1 cellular context compared by ENCODE assay signal in the genomic region with DNA sequence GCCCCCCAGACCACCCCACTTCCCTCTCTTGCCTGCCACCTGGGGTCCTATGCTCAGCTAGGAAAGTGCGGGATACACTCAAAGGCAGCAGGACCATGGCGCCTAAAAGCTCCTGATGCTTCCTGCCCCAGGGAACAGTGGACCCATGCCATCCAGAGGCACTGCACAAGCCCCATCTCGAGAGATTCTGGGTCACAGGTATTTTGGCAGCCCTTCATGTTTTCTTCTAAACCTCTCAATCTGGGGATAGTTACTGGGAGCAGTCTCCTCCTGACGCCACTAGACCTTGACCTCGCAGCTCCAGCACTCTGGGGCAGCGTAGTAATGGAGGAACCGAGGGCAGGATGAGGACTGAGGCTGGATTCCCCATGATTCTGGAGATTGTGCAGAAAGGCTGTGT.
TF ChIP-seq lines count a peak whose summit lies in the region.

No MANE protein-coding gene starts in this region.

TF ChIP-seq in SK-N-SH, 30 proteins besides CTCF, POLR2A, EP300 and RAD21:
- TF ChIP-seq, protein P1, sequence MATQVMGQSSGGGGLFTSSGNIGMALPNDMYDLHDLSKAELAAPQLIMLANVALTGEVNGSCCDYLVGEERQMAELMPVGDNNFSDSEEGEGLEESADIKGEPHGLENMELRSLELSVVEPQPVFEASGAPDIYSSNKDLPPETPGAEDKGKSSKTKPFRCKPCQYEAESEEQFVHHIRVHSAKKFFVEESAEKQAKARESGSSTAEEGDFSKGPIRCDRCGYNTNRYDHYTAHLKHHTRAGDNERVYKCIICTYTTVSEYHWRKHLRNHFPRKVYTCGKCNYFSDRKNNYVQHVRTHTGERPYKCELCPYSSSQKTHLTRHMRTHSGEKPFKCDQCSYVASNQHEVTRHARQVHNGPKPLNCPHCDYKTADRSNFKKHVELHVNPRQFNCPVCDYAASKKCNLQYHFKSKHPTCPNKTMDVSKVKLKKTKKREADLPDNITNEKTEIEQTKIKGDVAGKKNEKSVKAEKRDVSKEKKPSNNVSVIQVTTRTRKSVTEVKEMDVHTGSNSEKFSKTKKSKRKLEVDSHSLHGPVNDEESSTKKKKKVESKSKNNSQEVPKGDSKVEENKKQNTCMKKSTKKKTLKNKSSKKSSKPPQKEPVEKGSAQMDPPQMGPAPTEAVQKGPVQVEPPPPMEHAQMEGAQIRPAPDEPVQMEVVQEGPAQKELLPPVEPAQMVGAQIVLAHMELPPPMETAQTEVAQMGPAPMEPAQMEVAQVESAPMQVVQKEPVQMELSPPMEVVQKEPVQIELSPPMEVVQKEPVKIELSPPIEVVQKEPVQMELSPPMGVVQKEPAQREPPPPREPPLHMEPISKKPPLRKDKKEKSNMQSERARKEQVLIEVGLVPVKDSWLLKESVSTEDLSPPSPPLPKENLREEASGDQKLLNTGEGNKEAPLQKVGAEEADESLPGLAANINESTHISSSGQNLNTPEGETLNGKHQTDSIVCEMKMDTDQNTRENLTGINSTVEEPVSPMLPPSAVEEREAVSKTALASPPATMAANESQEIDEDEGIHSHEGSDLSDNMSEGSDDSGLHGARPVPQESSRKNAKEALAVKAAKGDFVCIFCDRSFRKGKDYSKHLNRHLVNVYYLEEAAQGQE (IDR thresholded peaks at IDR 0.05; ENCODE audit: low read depth, low read length): no peak
- no peak for TF ChIP-seq JUND (IDR thresholded peaks at IDR 0.05)
- TF ChIP-seq, protein P2, sequence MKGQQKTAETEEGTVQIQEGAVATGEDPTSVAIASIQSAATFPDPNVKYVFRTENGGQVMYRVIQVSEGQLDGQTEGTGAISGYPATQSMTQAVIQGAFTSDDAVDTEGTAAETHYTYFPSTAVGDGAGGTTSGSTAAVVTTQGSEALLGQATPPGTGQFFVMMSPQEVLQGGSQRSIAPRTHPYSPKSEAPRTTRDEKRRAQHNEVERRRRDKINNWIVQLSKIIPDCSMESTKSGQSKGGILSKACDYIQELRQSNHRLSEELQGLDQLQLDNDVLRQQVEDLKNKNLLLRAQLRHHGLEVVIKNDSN (IDR thresholded peaks at IDR 0.05; ENCODE audit: borderline replicate concordance, low read depth): no peak
- TF ChIP-seq ELF1 (IDR thresholded peaks at IDR 0.05): no peak
- TF ChIP-seq, protein P3, sequence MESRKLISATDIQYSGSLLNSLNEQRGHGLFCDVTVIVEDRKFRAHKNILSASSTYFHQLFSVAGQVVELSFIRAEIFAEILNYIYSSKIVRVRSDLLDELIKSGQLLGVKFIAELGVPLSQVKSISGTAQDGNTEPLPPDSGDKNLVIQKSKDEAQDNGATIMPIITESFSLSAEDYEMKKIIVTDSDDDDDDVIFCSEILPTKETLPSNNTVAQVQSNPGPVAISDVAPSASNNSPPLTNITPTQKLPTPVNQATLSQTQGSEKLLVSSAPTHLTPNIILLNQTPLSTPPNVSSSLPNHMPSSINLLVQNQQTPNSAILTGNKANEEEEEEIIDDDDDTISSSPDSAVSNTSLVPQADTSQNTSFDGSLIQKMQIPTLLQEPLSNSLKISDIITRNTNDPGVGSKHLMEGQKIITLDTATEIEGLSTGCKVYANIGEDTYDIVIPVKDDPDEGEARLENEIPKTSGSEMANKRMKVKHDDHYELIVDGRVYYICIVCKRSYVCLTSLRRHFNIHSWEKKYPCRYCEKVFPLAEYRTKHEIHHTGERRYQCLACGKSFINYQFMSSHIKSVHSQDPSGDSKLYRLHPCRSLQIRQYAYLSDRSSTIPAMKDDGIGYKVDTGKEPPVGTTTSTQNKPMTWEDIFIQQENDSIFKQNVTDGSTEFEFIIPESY (IDR thresholded peaks at IDR 0.05; ENCODE audit: borderline replicate concordance, low read depth): no peak
- no peak for TF ChIP-seq GABPA (IDR thresholded peaks at IDR 0.05; ENCODE audit: low read depth)
- TF ChIP-seq TCF12 (IDR thresholded peaks at IDR 0.05): no peak
- no peak for TF ChIP-seq CHD2 (IDR thresholded peaks at IDR 0.05; ENCODE audit: low read length, partially characterized antibody)
- no peak for TF ChIP-seq MEF2A (IDR thresholded peaks at IDR 0.05; ENCODE audit: borderline replicate concordance, low read depth)
- TF ChIP-seq FOXM1 (IDR thresholded peaks at IDR 0.05; ENCODE audit: low read depth): no peak
- TF ChIP-seq, protein P4, sequence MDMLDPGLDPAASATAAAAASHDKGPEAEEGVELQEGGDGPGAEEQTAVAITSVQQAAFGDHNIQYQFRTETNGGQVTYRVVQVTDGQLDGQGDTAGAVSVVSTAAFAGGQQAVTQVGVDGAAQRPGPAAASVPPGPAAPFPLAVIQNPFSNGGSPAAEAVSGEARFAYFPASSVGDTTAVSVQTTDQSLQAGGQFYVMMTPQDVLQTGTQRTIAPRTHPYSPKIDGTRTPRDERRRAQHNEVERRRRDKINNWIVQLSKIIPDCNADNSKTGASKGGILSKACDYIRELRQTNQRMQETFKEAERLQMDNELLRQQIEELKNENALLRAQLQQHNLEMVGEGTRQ (IDR thresholded peaks at IDR 0.05; ENCODE audit: borderline replicate concordance, low read depth, low read length): no peak
- TF ChIP-seq FOSL2 (IDR thresholded peaks at IDR 0.05; ENCODE audit: borderline replicate concordance, low read depth): no peak
- TF ChIP-seq, protein P5, sequence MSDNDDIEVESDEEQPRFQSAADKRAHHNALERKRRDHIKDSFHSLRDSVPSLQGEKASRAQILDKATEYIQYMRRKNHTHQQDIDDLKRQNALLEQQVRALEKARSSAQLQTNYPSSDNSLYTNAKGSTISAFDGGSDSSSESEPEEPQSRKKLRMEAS (IDR thresholded peaks at IDR 0.05; ENCODE audit: low read depth): no peak
- TF ChIP-seq SMC3 (IDR thresholded peaks at IDR 0.05; ENCODE audit: low read depth, low read length): no peak
- no peak for TF ChIP-seq RFX5 (IDR thresholded peaks at IDR 0.05; ENCODE audit: low read length)
- no peak for TF ChIP-seq FOXJ3 (CRISPR knock-in tag; IDR thresholded peaks at IDR 0.05)
- no peak for TF ChIP-seq SIN3A (IDR thresholded peaks at IDR 0.05; ENCODE audit: borderline replicate concordance, low read depth, low read length)
